Comparison of ENCODE assay signal across 31 cellular contexts in the genomic region with DNA sequence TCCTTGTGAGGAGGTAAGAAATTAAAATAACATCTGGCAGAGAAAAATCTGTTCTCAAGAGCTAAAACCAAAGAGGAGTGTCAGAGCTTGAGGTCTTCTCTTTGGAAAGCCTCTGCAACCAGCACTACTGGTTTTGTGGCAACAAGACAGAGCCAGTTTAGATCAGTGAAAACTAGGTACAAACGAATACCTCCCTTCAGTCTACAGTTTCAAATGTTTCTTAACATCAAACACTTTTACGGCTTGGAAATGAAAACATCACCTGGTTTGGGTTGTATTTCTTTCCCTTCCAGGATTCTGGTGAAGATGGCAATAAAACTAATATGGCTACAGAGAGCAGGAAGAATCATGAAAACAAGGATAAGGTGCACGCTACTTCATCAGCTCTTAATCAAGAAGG.
"Had no signal": no experiment of that assay in that cellular context is flagged by ENCODE, and none has a peak within 500 bp of the region (broad histone marks: within the 10 kb centered on the region; RNA-seq: fewer than 3 reads in every experiment).

No MANE protein-coding gene starts in this region.

- H3K4me1 Mint-ChIP-seq: activated B cell treated with CpG ODN at 0.5 μM for 24 hours; activated CD4-positive, alpha-beta T cell treated with anti-CD3 and anti-CD28 coated beads for 36 hours; activated T-helper 17 cell treated with anti-CD3 and anti-CD28 coated beads, Interleukin-2, amount 50 U/mL, for 72 hours; central memory CD8-positive, alpha-beta T cell; naive thymus-derived CD8-positive, alpha-beta T cell; stimulated activated naive B cell treated with anti-CD40 and anti-IgM and Interleukin-4, amounts not matched to agents 10 μg/mL and 1 μg/mL and 100 μg/mL, for 72 hours; T-helper 17 cell had no signal

- H3K27ac Mint-ChIP-seq: activated B cell treated with CpG ODN at 0.5 μM for 24 hours; activated CD4-positive, alpha-beta T cell treated with anti-CD3 and anti-CD28 coated beads for 36 hours; activated naive CD4-positive, alpha-beta T cell treated with anti-CD3 and anti-CD28 coated beads, Interleukin-2, amount 50 U/mL, for 72 hours; activated T-cell treated with anti-CD3 and anti-CD28 coated beads, Interleukin-2, amount 50 U/mL, for 24 hours; activated T-helper 17 cell treated with anti-CD3 and anti-CD28 coated beads, Interleukin-2, amount 50 U/mL, for 72 hours; naive thymus-derived CD8-positive, alpha-beta T cell; stimulated activated naive B cell treated with anti-CD40 and anti-IgM and Interleukin-4, amounts not matched to agents 10 μg/mL and 1 μg/mL and 100 μg/mL, for 72 hours; T-helper 17 cell had no signal

- H3K27me3 Mint-ChIP-seq: activated B cell treated with CpG ODN at 0.5 μM for 24 hours; activated CD4-positive, alpha-beta T cell treated with anti-CD3 and anti-CD28 coated beads for 36 hours; activated T-cell treated with anti-CD3 and anti-CD28 coated beads, Interleukin-2, amount 50 U/mL, for 24 hours; activated T-helper 17 cell treated with anti-CD3 and anti-CD28 coated beads, Interleukin-2, amount 50 U/mL, for 72 hours; brain; central memory CD8-positive, alpha-beta T cell; stimulated activated naive B cell treated with anti-CD40 and anti-IgM and Interleukin-4, amounts not matched to agents 10 μg/mL and 1 μg/mL and 100 μg/mL, for 72 hours; T-helper 17 cell had no signal

- FAIRE-seq: colon had no signal

- H3K9me3 ChIP-seq: lower lobe of right lung, neutrophil, ovary, psoas muscle, right lobe of liver, testis, upper lobe of left lung had no signal

- H3K27me3 ChIP-seq: neutrophil, ovary, right lobe of liver, testis, upper lobe of left lung had no signal

- H3K4me1 ChIP-seq: lower lobe of right lung, psoas muscle, right lobe of liver, testis, upper lobe of left lung had no signal

- H3K27ac ChIP-seq: lower lobe of right lung, neutrophil, ovary, psoas muscle, right lobe of liver, testis, upper lobe of left lung had no signal

- H3K4me3 Mint-ChIP-seq: activated B cell treated with CpG ODN at 0.5 μM for 24 hours; activated CD4-positive, alpha-beta T cell treated with anti-CD3 and anti-CD28 coated beads for 36 hours; activated T-cell treated with anti-CD3 and anti-CD28 coated beads, Interleukin-2, amount 50 U/mL, for 24 hours; activated T-helper 17 cell treated with anti-CD3 and anti-CD28 coated beads, Interleukin-2, amount 50 U/mL, for 72 hours; brain; central memory CD8-positive, alpha-beta T cell; naive thymus-derived CD8-positive, alpha-beta T cell; stimulated activated naive B cell treated with anti-CD40 and anti-IgM and Interleukin-4, amounts not matched to agents 10 μg/mL and 1 μg/mL and 100 μg/mL, for 72 hours; T-helper 17 cell had no signal

- H3K4me3 ChIP-seq: lower lobe of right lung, ovary, psoas muscle, right lobe of liver, skin epidermis, testis, upper lobe of left lung had no signal

- H3K36me3 ChIP-seq: lower lobe of right lung, neutrophil, ovary, right lobe of liver, upper lobe of left lung had no signal

- ATAC-seq: activated CD4-positive, alpha-beta T cell treated with anti-CD3 and anti-CD28 coated beads for 36 hours; activated naive CD4-positive, alpha-beta T cell treated with anti-CD3 and anti-CD28 coated beads, Interleukin-2, amount 50 U/mL, for 72 hours; activated T-helper 17 cell treated with anti-CD3 and anti-CD28 coated beads, Interleukin-2, amount 50 U/mL, for 72 hours; esophagus mucosa; lower lobe of right lung; naive thymus-derived CD8-positive, alpha-beta T cell; psoas muscle; right lobe of liver; stimulated activated naive B cell treated with anti-CD40 and anti-IgM and Interleukin-4, amounts not matched to agents 10 μg/mL and 1 μg/mL and 100 μg/mL, for 72 hours; T-helper 17 cell had no signal

- H3K36me3 Mint-ChIP-seq: activated naive CD4-positive, alpha-beta T cell treated with anti-CD3 and anti-CD28 coated beads, Interleukin-2, amount 50 U/mL, for 72 hours; naive thymus-derived CD8-positive, alpha-beta T cell; stimulated activated naive B cell treated with anti-CD40 and anti-IgM and Interleukin-4, amounts not matched to agents 10 μg/mL and 1 μg/mL and 100 μg/mL, for 72 hours had no signal

- DNase-seq: activated B cell treated with CpG ODN at 0.5 μM for 24 hours; activated CD4-positive, alpha-beta T cell treated with anti-CD3 and anti-CD28 coated beads for 36 hours; activated CD4-positive, alpha-beta T cell treated with anti-CD3 and anti-CD28 coated beads, Interleukin-2, amount 50 U/mL, for 4 hours; activated CD8-positive, alpha-beta memory T cell treated with anti-CD3 and anti-CD28 coated beads for 24 hours; activated CD8-positive, alpha-beta memory T cell treated with anti-CD3 and anti-CD28 coated beads, Interleukin-2, amount 50 U/mL, for 4 hours; activated T-cell treated with anti-CD3 and anti-CD28 coated beads, Interleukin-2, amount 50 U/mL, for 24 hours; aorta; effector memory CD4-positive, alpha-beta T cell; foreskin melanocyte; glutamatergic neuron; hypothalamus; lower lobe of right lung; naive thymus-derived CD8-positive, alpha-beta T cell; ovary; psoas muscle; right lobe of liver; stimulated activated CD4-positive, alpha-beta T cell treated with anti-CD3 and anti-CD28 coated beads, Interleukin-2, amount 100 ng/mL, for 48 hours; stimulated activated CD8-positive, alpha-beta memory T cell treated with anti-CD3 and anti-CD28 coated beads, Interleukin-4, amount 100 ng/mL, for 48 hours; stimulated activated naive B cell treated with anti-CD40 and anti-IgM and Interleukin-4, amounts not matched to agents 10 μg/mL and 1 μg/mL and 100 μg/mL, for 72 hours; SW 1271; T-helper 17 cell; testis; upper lobe of left lung had no signal

- H3K9me3 Mint-ChIP-seq: activated B cell treated with CpG ODN at 0.5 μM for 24 hours; activated T-helper 17 cell treated with anti-CD3 and anti-CD28 coated beads, Interleukin-2, amount 50 U/mL, for 72 hours had no signal
